Comparison of ENCODE assay signal across 1 cellular context in genomic region chr2:121648611-121649401, GRCh38.
TF ChIP-seq lines count a peak whose summit lies in the region.

No MANE protein-coding gene starts in this region.

TF ChIP-seq in HepG2, 621 proteins besides CTCF, POLR2A, EP300 and RAD21 (continued from another document and continues in another):
- TF ChIP-seq, protein P1, sequence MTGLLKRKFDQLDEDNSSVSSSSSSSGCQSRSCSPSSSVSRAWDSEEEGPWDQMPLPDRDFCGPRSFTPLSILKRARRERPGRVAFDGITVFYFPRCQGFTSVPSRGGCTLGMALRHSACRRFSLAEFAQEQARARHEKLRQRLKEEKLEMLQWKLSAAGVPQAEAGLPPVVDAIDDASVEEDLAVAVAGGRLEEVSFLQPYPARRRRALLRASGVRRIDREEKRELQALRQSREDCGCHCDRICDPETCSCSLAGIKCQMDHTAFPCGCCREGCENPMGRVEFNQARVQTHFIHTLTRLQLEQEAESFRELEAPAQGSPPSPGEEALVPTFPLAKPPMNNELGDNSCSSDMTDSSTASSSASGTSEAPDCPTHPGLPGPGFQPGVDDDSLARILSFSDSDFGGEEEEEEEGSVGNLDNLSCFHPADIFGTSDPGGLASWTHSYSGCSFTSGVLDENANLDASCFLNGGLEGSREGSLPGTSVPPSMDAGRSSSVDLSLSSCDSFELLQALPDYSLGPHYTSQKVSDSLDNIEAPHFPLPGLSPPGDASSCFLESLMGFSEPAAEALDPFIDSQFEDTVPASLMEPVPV (CRISPR knock-in tag; IDR thresholded peaks at IDR 0.05): peak; percentile 72; the same call in 1 of the 2 replicates
- peak; percentile 70 for TF ChIP-seq HNRNPK (IDR thresholded peaks at IDR 0.05; ENCODE audit: low read depth, low read length, poor library complexity, severe bottlenecking)
- no peak for TF ChIP-seq BHLHE40 (IDR thresholded peaks at IDR 0.05; ENCODE audit: low read length)
- TF ChIP-seq, protein P2, sequence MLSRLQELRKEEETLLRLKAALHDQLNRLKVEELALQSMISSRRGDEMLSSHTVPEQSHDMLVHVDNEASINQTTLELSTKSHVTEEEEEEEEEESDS (CRISPR knock-in tag; IDR thresholded peaks at IDR 0.05; ENCODE audit: borderline replicate concordance): 0 out of 2 replicates have a peak, but pooled peaks have one; percentile 28
- TF ChIP-seq NR2F6 (IDR thresholded peaks at IDR 0.05): no peak
- TF ChIP-seq NR2F6 (CRISPR knock-in tag; IDR thresholded peaks at IDR 0.05): 0 out of 2 replicates have a peak, but pooled peaks have one; percentile 7
- TF ChIP-seq KMT2A (CRISPR knock-in tag; IDR thresholded peaks at IDR 0.05): peak; percentile 66
- peak; percentile 66 for TF ChIP-seq NRL (CRISPR knock-in tag; IDR thresholded peaks at IDR 0.05; ENCODE audit: borderline replicate concordance)
- TF ChIP-seq, protein P3, sequence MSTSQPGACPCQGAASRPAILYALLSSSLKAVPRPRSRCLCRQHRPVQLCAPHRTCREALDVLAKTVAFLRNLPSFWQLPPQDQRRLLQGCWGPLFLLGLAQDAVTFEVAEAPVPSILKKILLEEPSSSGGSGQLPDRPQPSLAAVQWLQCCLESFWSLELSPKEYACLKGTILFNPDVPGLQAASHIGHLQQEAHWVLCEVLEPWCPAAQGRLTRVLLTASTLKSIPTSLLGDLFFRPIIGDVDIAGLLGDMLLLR (CRISPR knock-in tag; IDR thresholded peaks at IDR 0.05): 0 out of 2 replicates have a peak, but pooled peaks have one; percentile 56
- TF ChIP-seq ZNF703 (CRISPR knock-in tag; IDR thresholded peaks at IDR 0.05; ENCODE audit: borderline replicate concordance): 0 out of 2 replicates have a peak, but pooled peaks have one; percentile 52
- TF ChIP-seq ZNF782 (CRISPR knock-in tag; IDR thresholded peaks at IDR 0.05; ENCODE audit: borderline replicate concordance): peak; percentile 19; the same call in 1 of the 2 replicates
- TF ChIP-seq, protein P4, sequence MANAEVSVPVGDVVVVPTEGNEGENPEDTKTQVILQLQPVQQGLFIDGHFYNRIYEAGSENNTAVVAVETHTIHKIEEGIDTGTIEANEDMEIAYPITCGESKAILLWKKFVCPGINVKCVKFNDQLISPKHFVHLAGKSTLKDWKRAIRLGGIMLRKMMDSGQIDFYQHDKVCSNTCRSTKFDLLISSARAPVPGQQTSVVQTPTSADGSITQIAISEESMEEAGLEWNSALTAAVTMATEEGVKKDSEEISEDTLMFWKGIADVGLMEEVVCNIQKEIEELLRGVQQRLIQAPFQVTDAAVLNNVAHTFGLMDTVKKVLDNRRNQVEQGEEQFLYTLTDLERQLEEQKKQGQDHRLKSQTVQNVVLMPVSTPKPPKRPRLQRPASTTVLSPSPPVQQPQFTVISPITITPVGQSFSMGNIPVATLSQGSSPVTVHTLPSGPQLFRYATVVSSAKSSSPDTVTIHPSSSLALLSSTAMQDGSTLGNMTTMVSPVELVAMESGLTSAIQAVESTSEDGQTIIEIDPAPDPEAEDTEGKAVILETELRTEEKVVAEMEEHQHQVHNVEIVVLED (CRISPR knock-in tag; IDR thresholded peaks at IDR 0.05; ENCODE audit: borderline replicate concordance): 0 out of 2 replicates have a peak, but pooled peaks have one; percentile 8
- TF ChIP-seq SMYD3 (CRISPR knock-in tag; IDR thresholded peaks at IDR 0.05): 0 out of 2 replicates have a peak, but pooled peaks have one; percentile 51
- TF ChIP-seq FOXJ3 (CRISPR knock-in tag; IDR thresholded peaks at IDR 0.05; ENCODE audit: borderline replicate concordance): no peak
- TF ChIP-seq ZNF530 (CRISPR knock-in tag; IDR thresholded peaks at IDR 0.05; ENCODE audit: low read depth): 0 out of 2 replicates have a peak, but pooled peaks have one; percentile 28
- TF ChIP-seq FIP1L1 (IDR thresholded peaks at IDR 0.05; ENCODE audit: borderline replicate concordance, insufficient read depth, low read depth, low read length): peak; percentile 79; the same call in 1 of the 2 replicates
- TF ChIP-seq ZNF691 (CRISPR knock-in tag; IDR thresholded peaks at IDR 0.05; ENCODE audit: borderline replicate concordance, low read depth): 0 out of 2 replicates have a peak, but pooled peaks have one; percentile 11
- 0 out of 2 replicates have a peak, but pooled peaks have one; percentile 39 for TF ChIP-seq ZNF274 (CRISPR knock-in tag; IDR thresholded peaks at IDR 0.05)
- no peak for TF ChIP-seq ZNF724P (CRISPR knock-in tag; IDR thresholded peaks at IDR 0.05; ENCODE audit: borderline replicate concordance)
- TF ChIP-seq ZNF850 (CRISPR knock-in tag; conservative IDR thresholded peaks at IDR 0.05): no peak; the same call in 1 of the 2 replicates
- TF ChIP-seq ZNF501 (CRISPR knock-in tag; IDR thresholded peaks at IDR 0.05): 0 out of 2 replicates have a peak, but pooled peaks have one; percentile 19
- 0 out of 2 replicates have a peak, but pooled peaks have one; percentile 43 for TF ChIP-seq HNF1B (CRISPR knock-in tag; IDR thresholded peaks at IDR 0.05)
- no peak for TF ChIP-seq ZNF660 (CRISPR knock-in tag; IDR thresholded peaks at IDR 0.05; ENCODE audit: borderline replicate concordance, low read depth)
- TF ChIP-seq ZNF367 (CRISPR knock-in tag; IDR thresholded peaks at IDR 0.05; ENCODE audit: borderline replicate concordance): 0 out of 2 replicates have a peak, but pooled peaks have one; percentile 44
- no peak; the same call in 1 of the 2 replicates for TF ChIP-seq WIZ (CRISPR knock-in tag; IDR thresholded peaks at IDR 0.05)
- TF ChIP-seq CENPX (CRISPR knock-in tag; IDR thresholded peaks at IDR 0.05): no peak
- TF ChIP-seq NFATC3 (CRISPR knock-in tag; IDR thresholded peaks at IDR 0.05): peak; percentile 25; the same call in 1 of the 2 replicates
- no peak for TF ChIP-seq FOXA1 (IDR thresholded peaks at IDR 0.05)
- peak; percentile 15; the same call in 1 of the 2 replicates for TF ChIP-seq FOXA1 (CRISPR knock-in tag; IDR thresholded peaks at IDR 0.05)
- peak; percentile 13; the same call in 1 of the 2 replicates for TF ChIP-seq KIAA2018 (CRISPR knock-in tag; IDR thresholded peaks at IDR 0.05; ENCODE audit: borderline replicate concordance)
- TF ChIP-seq, protein P5, sequence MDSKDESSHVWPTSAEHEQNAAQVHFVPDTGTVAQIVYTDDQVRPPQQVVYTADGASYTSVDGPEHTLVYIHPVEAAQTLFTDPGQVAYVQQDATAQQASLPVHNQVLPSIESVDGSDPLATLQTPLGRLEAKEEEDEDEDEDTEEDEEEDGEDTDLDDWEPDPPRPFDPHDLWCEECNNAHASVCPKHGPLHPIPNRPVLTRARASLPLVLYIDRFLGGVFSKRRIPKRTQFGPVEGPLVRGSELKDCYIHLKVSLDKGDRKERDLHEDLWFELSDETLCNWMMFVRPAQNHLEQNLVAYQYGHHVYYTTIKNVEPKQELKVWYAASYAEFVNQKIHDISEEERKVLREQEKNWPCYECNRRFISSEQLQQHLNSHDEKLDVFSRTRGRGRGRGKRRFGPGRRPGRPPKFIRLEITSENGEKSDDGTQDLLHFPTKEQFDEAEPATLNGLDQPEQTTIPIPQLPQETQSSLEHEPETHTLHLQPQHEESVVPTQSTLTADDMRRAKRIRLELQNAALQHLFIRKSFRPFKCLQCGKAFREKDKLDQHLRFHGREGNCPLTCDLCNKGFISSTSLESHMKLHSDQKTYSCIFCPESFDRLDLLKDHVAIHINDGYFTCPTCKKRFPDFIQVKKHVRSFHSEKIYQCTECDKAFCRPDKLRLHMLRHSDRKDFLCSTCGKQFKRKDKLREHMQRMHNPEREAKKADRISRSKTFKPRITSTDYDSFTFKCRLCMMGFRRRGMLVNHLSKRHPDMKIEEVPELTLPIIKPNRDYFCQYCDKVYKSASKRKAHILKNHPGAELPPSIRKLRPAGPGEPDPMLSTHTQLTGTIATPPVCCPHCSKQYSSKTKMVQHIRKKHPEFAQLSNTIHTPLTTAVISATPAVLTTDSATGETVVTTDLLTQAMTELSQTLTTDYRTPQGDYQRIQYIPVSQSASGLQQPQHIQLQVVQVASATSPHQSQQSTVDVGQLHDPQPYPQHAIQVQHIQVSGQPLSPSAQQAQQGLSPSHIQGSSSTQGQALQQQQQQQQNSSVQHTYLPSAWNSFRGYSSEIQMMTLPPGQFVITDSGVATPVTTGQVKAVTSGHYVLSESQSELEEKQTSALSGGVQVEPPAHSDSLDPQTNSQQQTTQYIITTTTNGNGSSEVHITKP (CRISPR knock-in tag; IDR thresholded peaks at IDR 0.05; ENCODE audit: low read depth): peak; percentile 39; the same call in 1 of the 2 replicates
- TF ChIP-seq ARNT2 (CRISPR knock-in tag; IDR thresholded peaks at IDR 0.05; ENCODE audit: low read depth): peak; percentile 31; the same call in 1 of the 2 replicates
- TF ChIP-seq RFX1 (IDR thresholded peaks at IDR 0.05): no peak
- peak; percentile 48; the same call in 1 of the 2 replicates for TF ChIP-seq ZNF670 (CRISPR knock-in tag; IDR thresholded peaks at IDR 0.05; ENCODE audit: borderline replicate concordance)
- 0 out of 2 replicates have a peak, but pooled peaks have one; percentile 4 for TF ChIP-seq HNF4A (CRISPR knock-in tag; IDR thresholded peaks at IDR 0.05)
